ENCODE assay signal across 15 cellular contexts in the genomic region with DNA sequence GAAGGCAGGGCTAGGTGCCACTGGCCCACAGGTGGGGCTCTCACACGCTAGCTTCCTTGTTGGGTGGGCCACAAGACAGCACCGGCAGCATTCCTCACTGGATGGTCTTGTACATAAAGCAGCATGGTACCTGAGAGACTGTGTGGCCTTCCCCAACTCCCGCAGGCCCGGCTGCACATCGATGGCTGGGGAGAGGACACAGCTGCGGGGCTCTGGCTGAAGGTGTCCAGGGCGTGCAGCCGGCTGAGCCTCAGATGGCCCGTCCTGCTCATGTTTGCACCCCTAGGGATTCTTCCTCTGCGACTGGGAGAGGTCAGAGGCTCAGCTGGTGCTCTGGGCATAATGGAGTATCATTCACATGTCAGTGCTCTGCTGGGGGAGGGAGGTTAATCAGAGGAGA.
DNase-seq lines count a peak whose midpoint lies in the region; TF ChIP-seq lines count a peak whose summit lies in the region.
"Had no signal": no experiment of that assay in that cellular context is flagged by ENCODE, and none has a peak within 500 bp of the region (broad histone marks: within the 10 kb centered on the region; RNA-seq: fewer than 3 reads in every experiment).

No MANE protein-coding gene starts in this region.

- H3K4me3 Mint-ChIP-seq in activated naive CD8-positive, alpha-beta T cell, result no peak overlapping the region
- no peak overlapping the region for H3K4me3 Mint-ChIP-seq in activated naive CD8-positive, alpha-beta T cell treated with anti-CD3 and anti-CD28 coated beads for 36 hours
- peak overlapping the region; percentile 37 for H3K4me3 Mint-ChIP-seq in glutamatergic neuron (ENCODE audit: unreplicated experiment)
- H3K4me3 Mint-ChIP-seq in osteocyte (ENCODE audit: unreplicated experiment), result no peak overlapping the region
- H3K4me3 Mint-ChIP-seq: CD4-positive, CD25-positive, alpha-beta regulatory T cell; GM23338 had no signal

- DNase-seq in activated naive CD8-positive, alpha-beta T cell treated with anti-CD3 and anti-CD28 coated beads for 36 hours, result no peak
- peak; percentile 81 for DNase-seq in glutamatergic neuron
- no peak for DNase-seq in osteocyte (ENCODE audit: extremely low spot score, unreplicated experiment)
- no peak for DNase-seq in NCI-H2227 treated with DMSO at 0.1 percent for 48 hours (lab: John Stamatoyannopoulos, UW)
- DNase-seq in substantia nigra (lab: John Stamatoyannopoulos, UW), result no peak
- no peak for DNase-seq in central memory CD4-positive, alpha-beta T cell
- DNase-seq: 8988T; AML-193; CD4-positive, CD25-positive, alpha-beta regulatory T cell; DMS53; GF-D8; H7 had no signal

- H3K9me3 Mint-ChIP-seq in activated naive CD8-positive, alpha-beta T cell (ENCODE audit: low read depth), result no peaks in the 10 kb centered on the region
- H3K9me3 Mint-ChIP-seq in activated naive CD8-positive, alpha-beta T cell treated with anti-CD3 and anti-CD28 coated beads for 36 hours, result no peaks in the 10 kb centered on the region
- peaks cover 13% of the 10 kb centered on the region for H3K9me3 Mint-ChIP-seq in glutamatergic neuron (ENCODE audit: unreplicated experiment)
- H3K9me3 Mint-ChIP-seq in osteocyte (ENCODE audit: unreplicated experiment), result no peaks in the 10 kb centered on the region
- H3K9me3 Mint-ChIP-seq: CD4-positive, CD25-positive, alpha-beta regulatory T cell; GM23338 had no signal

- TF ChIP-seq CTCF in glutamatergic neuron (IDR thresholded peaks at IDR 0.05; ENCODE audit: partially characterized antibody, unreplicated experiment) (no peak), osteocyte (IDR thresholded peaks at IDR 0.05) (no peak)

- no peaks in the 10 kb centered on the region for H3K27me3 Mint-ChIP-seq in activated naive CD8-positive, alpha-beta T cell
- H3K27me3 Mint-ChIP-seq in activated naive CD8-positive, alpha-beta T cell treated with anti-CD3 and anti-CD28 coated beads for 36 hours, result no peaks in the 10 kb centered on the region
- H3K27me3 Mint-ChIP-seq in glutamatergic neuron (ENCODE audit: unreplicated experiment) (peaks cover 11% of the 10 kb centered on the region), osteocyte (ENCODE audit: unreplicated experiment) (no peaks in the 10 kb centered on the region)
- H3K27me3 Mint-ChIP-seq: CD4-positive, CD25-positive, alpha-beta regulatory T cell had no signal

- no peak overlapping the region for H3K27ac ChIP-seq in substantia nigra (ENCODE audit: low read depth, low read length, poor library complexity, severe bottlenecking)
- H3K27ac ChIP-seq: BLaER1 treated with 17β-estradiol and CSF1 and Interleukin-3, amounts not matched to agents 10 nM and 100 nM had no signal

- H3K27ac Mint-ChIP-seq in activated naive CD8-positive, alpha-beta T cell, result peak overlapping the region; percentile 22
- H3K27ac Mint-ChIP-seq in activated naive CD8-positive, alpha-beta T cell treated with anti-CD3 and anti-CD28 coated beads for 36 hours, result no peak overlapping the region
- peak overlapping the region; percentile 66 for H3K27ac Mint-ChIP-seq in glutamatergic neuron (ENCODE audit: unreplicated experiment)
- peak overlapping the region; percentile 38 for H3K27ac Mint-ChIP-seq in osteocyte (ENCODE audit: unreplicated experiment)
- H3K27ac Mint-ChIP-seq: GM23338 had no signal

- H3K36me3 Mint-ChIP-seq in activated naive CD8-positive, alpha-beta T cell, result peaks cover 7% of the 10 kb centered on the region
- H3K36me3 Mint-ChIP-seq in activated naive CD8-positive, alpha-beta T cell treated with anti-CD3 and anti-CD28 coated beads for 36 hours, result no peaks in the 10 kb centered on the region
- no peaks in the 10 kb centered on the region for H3K36me3 Mint-ChIP-seq in glutamatergic neuron (ENCODE audit: unreplicated experiment)
- H3K36me3 Mint-ChIP-seq in osteocyte (ENCODE audit: unreplicated experiment), result peaks cover 48% of the 10 kb centered on the region

- H3K4me1 Mint-ChIP-seq in activated naive CD8-positive, alpha-beta T cell (ENCODE audit: low read depth), result peaks cover 8% of the 10 kb centered on the region
- H3K4me1 Mint-ChIP-seq in activated naive CD8-positive, alpha-beta T cell treated with anti-CD3 and anti-CD28 coated beads for 36 hours, result peaks cover 16% of the 10 kb centered on the region
- H3K4me1 Mint-ChIP-seq in glutamatergic neuron (ENCODE audit: low read depth, unreplicated experiment) (peaks cover 51% of the 10 kb centered on the region), osteocyte (ENCODE audit: unreplicated experiment) (peaks cover 58% of the 10 kb centered on the region)
